1 cellular context compared by ENCODE assay signal in genomic region chr19:33462112-33462726, GRCh38.
TF ChIP-seq lines count a peak whose summit lies in the region.

No MANE protein-coding gene starts in this region.

TF ChIP-seq in HEK293, 187 proteins besides CTCF, POLR2A, EP300 and RAD21 (continued from another document):
- TF ChIP-seq ZBTB8A (tag by site-specific recombination; IDR thresholded peaks at IDR 0.05) (peak; percentile 33; the same call in 1 of the 2 replicates), ZNF600 (tag by site-specific recombination; IDR thresholded peaks at IDR 0.05) (peak; percentile 80), GLIS1 (tag by site-specific recombination; IDR thresholded peaks at IDR 0.05) (peak; percentile 55), ZNF561 (tag by site-specific recombination; IDR thresholded peaks at IDR 0.05; ENCODE audit: borderline replicate concordance) (peak; percentile 71; the same call in 1 of the 2 replicates), YY1 (tag by site-specific recombination; IDR thresholded peaks at IDR 0.05) (no peak), KLF7 (tag by site-specific recombination; IDR thresholded peaks at IDR 0.05; ENCODE audit: borderline replicate concordance) (no peak), GLIS2 (tag by site-specific recombination; IDR thresholded peaks at IDR 0.05) (peak; percentile 20; the same call in 1 of the 2 replicates), FEZF1 (tag by site-specific recombination; IDR thresholded peaks at IDR 0.05) (peak; percentile 55), ZNF366 (tag by site-specific recombination; conservative IDR thresholded peaks at IDR 0.05) (no peak), PRDM4 (tag by site-specific recombination; IDR thresholded peaks at IDR 0.05) (0 out of 2 replicates have a peak, but pooled peaks have one; percentile 18)
